22 cellular contexts compared by ENCODE assay signal in the genomic region with DNA sequence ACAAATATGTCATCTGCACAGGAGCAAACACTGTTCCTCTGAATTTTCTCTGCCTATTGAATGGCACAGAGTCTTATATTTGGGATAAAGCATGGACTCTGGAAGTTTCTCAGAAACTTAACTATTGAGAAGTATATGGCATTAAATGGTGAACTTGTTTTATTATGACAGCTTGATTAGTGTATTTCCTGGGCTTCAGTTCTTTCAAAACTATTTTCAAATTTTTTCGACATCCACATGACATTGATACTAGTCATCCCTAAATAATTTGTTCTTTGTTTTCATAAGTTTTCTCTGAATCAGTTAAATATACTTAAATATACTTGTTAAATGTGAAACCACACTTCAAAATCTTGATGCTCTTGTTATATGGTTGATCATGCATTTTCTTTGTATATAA.
DNase-seq lines count a peak whose midpoint lies in the region; ATAC-seq and TF ChIP-seq lines count a peak whose summit lies in the region.
"Had no signal": no experiment of that assay in that cellular context is flagged by ENCODE, and none has a peak within 500 bp of the region (broad histone marks: within the 10 kb centered on the region; RNA-seq: fewer than 3 reads in every experiment).

No MANE protein-coding gene starts in this region.

- no peak overlapping the region for H3K27ac ChIP-seq in A673 (ENCODE audit: low read depth, low read length, poor library complexity, severe bottlenecking)

- CTCF ChIA-PET in A673 (lab: Charles Lee) = no interaction called here

- no TSS peak for BruUV-seq in A673 (replicated peaks; lab: Mats Ljungman, UMichigan)

- intact Hi-C loops in A673 (cut with micrococcal nuclease; ENCODE audit: unreplicated experiment) = loop anchor here (10.0 kb wide), 1 partner anchor 327 kb away; no protein-coding TSS in a partner anchor

- no peak overlapping the region for H3K4me3 ChIP-seq in fibroblast of mammary gland (ENCODE audit: control insufficient read depth, low read depth, low read length)
- H3K4me3 ChIP-seq in A673 (ENCODE audit: low read depth, low read length, poor library complexity, severe bottlenecking) = no peak overlapping the region

- no peaks in the 10 kb centered on the region for H3K9me3 ChIP-seq in A673 (ENCODE audit: low read depth, low read length, poor library complexity, severe bottlenecking)
- H3K9me3 ChIP-seq: BE2C had no signal

- TF ChIP-seq CTCF in fibroblast of mammary gland (conservative IDR thresholded peaks at IDR 0.05; ENCODE audit: control insufficient read depth, insufficient read depth, low read depth, low read length) (no peak), A673 (conservative IDR thresholded peaks at IDR 0.05; ENCODE audit: low read depth, low read length) (no peak)

- H3K27me3 ChIP-seq in A673 (replicated peaks; ENCODE audit: insufficient read depth, low read depth, low read length, poor library complexity) = no peaks in the 10 kb centered on the region
- H3K27me3 ChIP-seq: BE2C had no signal

- H3K36me3 ChIP-seq in A673 (ENCODE audit: insufficient read depth, low read length, poor library complexity, severe bottlenecking) = no peaks in the 10 kb centered on the region
- H3K36me3 ChIP-seq: BE2C had no signal

- POLR2A ChIA-PET in A673 (lab: Charles Lee; ENCODE audit: low non-redundant PET) = interaction anchor here (0.5 kb wide), 1 partner anchor 669 kb away, joined by 3 read pairs; no protein-coding TSS in a partner anchor

- no peaks in the 10 kb centered on the region for H3K4me1 ChIP-seq in A673 (ENCODE audit: insufficient read depth, low read length, poor library complexity, severe bottlenecking)
- H3K4me1 ChIP-seq: BE2C had no signal

- no peak for ATAC-seq in GM19328 (IDR thresholded peaks at IDR 0.05; ENCODE audit: unreplicated experiment)
- ATAC-seq: HCT116, HepG2 had no signal

- DNase-seq in AG20443 (ENCODE audit: low spot score) (peak; percentile 21), HS-5 (ENCODE audit: low read depth) (peak; percentile 81), fibroblast of mammary gland (ENCODE audit: low read depth) (peak; percentile 31), stromal cell of bone marrow (ENCODE audit: low read depth) (peak; percentile 22), A673 (ENCODE audit: low spot score) (no peak)
- DNase-seq in activated T-cell treated with anti-CD3 and anti-CD28 coated beads, Interleukin-2, amount 50 U/mL, for 48 hours = no peak
- DNase-seq: BE2C; C1 segment of cervical spinal cord; CD4-positive, CD25-positive, alpha-beta regulatory T cell; CD8-positive, alpha-beta memory T cell; COR-L47; DMS 273 treated with DMSO at 0.1 percent for 48 hours; DMS53; DND-41; EL; GOT3; H7; HFFc6; KG1 had no signal

Comparison
In these comparisons a context has a peak if more than half of its experiments do, and no peak if none do; other contexts are left out.
1. DNase-seq: peak in AG20443 (single experiment), HS-5 (single experiment), fibroblast of mammary gland (single experiment) and stromal cell of bone marrow (single experiment); none in A673 (single experiment) and activated T-cell treated with anti-CD3 and anti-CD28 coated beads, Interleukin-2, amount 50 U/mL, for 48 hours (0 of 2).